8 cellular contexts compared by ENCODE assay signal in genomic region chr9:125407432-125407973, GRCh38.
DNase-seq lines count a peak whose midpoint lies in the region; ATAC-seq and TF ChIP-seq lines count a peak whose summit lies in the region.

No MANE protein-coding gene starts in this region.

- peak overlapping the region in 2 of 7 donors; percentile 11 to 24 for H3K27ac Mint-ChIP-seq in CD4-positive, alpha-beta memory T cell
- H3K27ac Mint-ChIP-seq in natural killer cell treated with Interleukin-12 subunit alpha and Interleukin-12 subunit beta and Interleukin-15 and Interleukin-18, amount 100 ng/mL, for 72 hours = no peak overlapping the region

- H3K27me3 Mint-ChIP-seq in CD4-positive, alpha-beta memory T cell = peaks cover 7 to 27% of the 10 kb centered on the region in 2 donors
- H3K27me3 Mint-ChIP-seq in natural killer cell treated with Interleukin-12 subunit alpha and Interleukin-12 subunit beta and Interleukin-15 and Interleukin-18, amount 100 ng/mL, for 72 hours = peaks cover 17 to 32% of the 10 kb centered on the region in 2 donors

- no peaks in the 10 kb centered on the region for H3K9me3 Mint-ChIP-seq in CD4-positive, alpha-beta memory T cell
- H3K9me3 Mint-ChIP-seq in natural killer cell treated with Interleukin-12 subunit alpha and Interleukin-12 subunit beta and Interleukin-15 and Interleukin-18, amount 100 ng/mL, for 72 hours = no peaks in the 10 kb centered on the region

- POLR2A ChIA-PET in CD4-positive, alpha-beta memory T cell (lab: Charles Lee; ENCODE audit: partially characterized antibody) = no interaction called here

- H3K4me1 Mint-ChIP-seq in CD4-positive, alpha-beta memory T cell = peaks cover 4 to 12% (median 10%) of the 10 kb centered on the region in 4 donors
- H3K4me1 Mint-ChIP-seq in natural killer cell treated with Interleukin-12 subunit alpha and Interleukin-12 subunit beta and Interleukin-15 and Interleukin-18, amount 100 ng/mL, for 72 hours (ENCODE audit: low read depth in 2 of 2) = peaks cover 15 to 20% of the 10 kb centered on the region in 2 donors

- H3K9me3 ChIP-seq in CD4-positive, alpha-beta memory T cell (ENCODE audit: control insufficient read depth in 1 of 2, low read length in 2 of 2) = no peaks in the 10 kb centered on the region

- no peak for DNase-seq in CD4-positive, alpha-beta memory T cell
- DNase-seq in choroid plexus epithelial cell (ENCODE audit: low read depth) (no peak), NCI-H2171 (lab: John Stamatoyannopoulos, UW) (no peak)
- no peak for DNase-seq in natural killer cell treated with Interleukin-12 subunit alpha and Interleukin-12 subunit beta and Interleukin-15 and Interleukin-18, amount 100 ng/mL, for 72 hours (ENCODE audit: low spot score)
- DNase-seq in stimulated activated naive CD4-positive, alpha-beta T cell (lab: John Stamatoyannopoulos, UW) = no peak

- peak overlapping the region in 1 of 2 donors; percentile 35 for H3K4me3 ChIP-seq in CD4-positive, alpha-beta memory T cell (ENCODE audit: low read length in 2 of 2)
- H3K4me3 ChIP-seq in choroid plexus epithelial cell (ENCODE audit: low read depth, low read length) = peak overlapping the region; percentile 69

- H3K27ac ChIP-seq in CD4-positive, alpha-beta memory T cell (ENCODE audit: low read depth, low read length) = no peak overlapping the region

- no peaks in the 10 kb centered on the region for H3K27me3 ChIP-seq in CD4-positive, alpha-beta memory T cell (ENCODE audit: insufficient read depth, low read length)

- no peak for TF ChIP-seq CTCF in choroid plexus epithelial cell (conservative IDR thresholded peaks at IDR 0.05; ENCODE audit: low read depth, low read length)

- peak overlapping the region in 7 of 8 donors; percentile 57 to 78 (median 73) for H3K4me3 Mint-ChIP-seq in CD4-positive, alpha-beta memory T cell
- H3K4me3 Mint-ChIP-seq in natural killer cell treated with Interleukin-12 subunit alpha and Interleukin-12 subunit beta and Interleukin-15 and Interleukin-18, amount 100 ng/mL, for 72 hours = peak overlapping the region; percentile 74

- CTCF ChIA-PET in CD4-positive, alpha-beta memory T cell (lab: Charles Lee; ENCODE audit: partially characterized antibody) = interaction anchor here (0.6 to 4.6 kb wide), 22 partner anchors 8 to 1150 kb away, joined by 3 to 32 read pairs (median 3); no protein-coding TSS in a partner anchor

- intact Hi-C loops in CD4-positive, alpha-beta memory T cell (cut with micrococcal nuclease) = loop anchor here (5.0 kb wide), 1 partner anchor 225 kb away; no protein-coding TSS in a partner anchor

- ATAC-seq in HG03439 (IDR thresholded peaks at IDR 0.05; ENCODE audit: unreplicated experiment) = peak; percentile 17
- no peak for ATAC-seq in natural killer cell treated with Interleukin-12 subunit alpha and Interleukin-12 subunit beta and Interleukin-15 and Interleukin-18, amount 100 ng/mL, for 72 hours
- no peak for ATAC-seq in HG03097 (IDR thresholded peaks at IDR 0.05; ENCODE audit: low FRiP score, unreplicated experiment)
- ATAC-seq in GM18519 (IDR thresholded peaks at IDR 0.05; ENCODE audit: low FRiP score, unreplicated experiment) = no peak

- H3K4me1 ChIP-seq in CD4-positive, alpha-beta memory T cell (ENCODE audit: insufficient read depth, low read length) = peaks cover 9% of the 10 kb centered on the region

- no peaks in the 10 kb centered on the region for H3K36me3 ChIP-seq in CD4-positive, alpha-beta memory T cell (ENCODE audit: insufficient read depth, low read length)

- H3K36me3 Mint-ChIP-seq in CD4-positive, alpha-beta memory T cell = no peaks in the 10 kb centered on the region
- peaks cover 7% of the 10 kb centered on the region for H3K36me3 Mint-ChIP-seq in natural killer cell treated with Interleukin-12 subunit alpha and Interleukin-12 subunit beta and Interleukin-15 and Interleukin-18, amount 100 ng/mL, for 72 hours
